15 cellular contexts compared by ENCODE assay signal in genomic region chr6:3617192-3617631, GRCh38.
DNase-seq lines count a peak whose midpoint lies in the region; TF ChIP-seq lines count a peak whose summit lies in the region.
"Had no signal": no experiment of that assay in that cellular context is flagged by ENCODE, and none has a peak within 500 bp of the region (broad histone marks: within the 10 kb centered on the region; RNA-seq: fewer than 3 reads in every experiment).

No MANE protein-coding gene starts in this region.

- H3K27ac ChIP-seq in HEK293 (ENCODE audit: extremely low read depth, low read depth, low read length) (no peak overlapping the region), ascending aorta (no peak overlapping the region)

- H3K4me1 ChIP-seq in HEK293 (ENCODE audit: control insufficient read depth, insufficient read depth, low read length) (peaks cover 30% of the 10 kb centered on the region), ascending aorta (no peaks in the 10 kb centered on the region)

- H3K9me3 ChIP-seq in HEK293 (ENCODE audit: control insufficient read depth, insufficient read depth, low read depth, low read length) (no peaks in the 10 kb centered on the region), ascending aorta (no peaks in the 10 kb centered on the region)

- H3K4me3 ChIP-seq in HEK293 (ENCODE audit: low read depth, low read length) (no peak overlapping the region), ascending aorta (no peak overlapping the region), H7 (ENCODE audit: insufficient read depth, low read depth, low read length) (no peak overlapping the region)

- no peaks in the 10 kb centered on the region for H3K36me3 ChIP-seq in HEK293 (ENCODE audit: control insufficient read depth in 2 of 2, insufficient read depth in 1 of 2, low read length in 2 of 2)
- no peaks in the 10 kb centered on the region for H3K36me3 ChIP-seq in ascending aorta
- no peaks in the 10 kb centered on the region for H3K36me3 ChIP-seq in H7 (replicated peaks; ENCODE audit: control insufficient read depth, insufficient read depth, low read length)

- POLR2A ChIA-PET in HEK293 (lab: Yijun Ruan, JAX) = no interaction called here

- peak in 2 of 3 experiments; percentile 33 to 34 for DNase-seq in NCI-H1417 (lab: John Stamatoyannopoulos, UW)
- DNase-seq in NCI-H1417 treated with DMSO at 0.1 percent for 48 hours (lab: John Stamatoyannopoulos, UW) = no peak
- DNase-seq in NCI-H69 (lab: John Stamatoyannopoulos, UW) = peak; percentile 68
- peak; percentile 10 for DNase-seq in iPS-NIHi7 (ENCODE audit: extremely low spot score)
- no peak for DNase-seq in ascending aorta (ENCODE audit: low spot score in 2 of 2)
- no peak for DNase-seq in COLO829 (ENCODE audit: low spot score)
- no peak for DNase-seq in H7
- DNase-seq: 8988T; CD8-positive, alpha-beta memory T cell; DMS153; NCI-H1436 treated with DMSO at 0.1 percent for 48 hours; NCI-H2029 treated with DMSO at 0.1 percent for 48 hours; NCI-H446; NCI-H82 had no signal

- intact Hi-C loops in ascending aorta (cut with DNase I) = no loop called here

- TF ChIP-seq CTCF in HEK293 (tag by site-specific recombination; IDR thresholded peaks at IDR 0.05) = no peak
- TF ChIP-seq CTCF in ascending aorta (IDR thresholded peaks at IDR 0.05) = no peak

- CTCF ChIA-PET in HEK293 (lab: Yijun Ruan, JAX) = no interaction called here

- H3K27me3 ChIP-seq in ascending aorta (no peaks in the 10 kb centered on the region), H7 (ENCODE audit: control insufficient read depth, insufficient read depth, low read length) (no peaks in the 10 kb centered on the region)

TF ChIP-seq in HEK293, 187 proteins besides CTCF, POLR2A, EP300 and RAD21 (continues in another document):
- TF ChIP-seq, protein P1, sequence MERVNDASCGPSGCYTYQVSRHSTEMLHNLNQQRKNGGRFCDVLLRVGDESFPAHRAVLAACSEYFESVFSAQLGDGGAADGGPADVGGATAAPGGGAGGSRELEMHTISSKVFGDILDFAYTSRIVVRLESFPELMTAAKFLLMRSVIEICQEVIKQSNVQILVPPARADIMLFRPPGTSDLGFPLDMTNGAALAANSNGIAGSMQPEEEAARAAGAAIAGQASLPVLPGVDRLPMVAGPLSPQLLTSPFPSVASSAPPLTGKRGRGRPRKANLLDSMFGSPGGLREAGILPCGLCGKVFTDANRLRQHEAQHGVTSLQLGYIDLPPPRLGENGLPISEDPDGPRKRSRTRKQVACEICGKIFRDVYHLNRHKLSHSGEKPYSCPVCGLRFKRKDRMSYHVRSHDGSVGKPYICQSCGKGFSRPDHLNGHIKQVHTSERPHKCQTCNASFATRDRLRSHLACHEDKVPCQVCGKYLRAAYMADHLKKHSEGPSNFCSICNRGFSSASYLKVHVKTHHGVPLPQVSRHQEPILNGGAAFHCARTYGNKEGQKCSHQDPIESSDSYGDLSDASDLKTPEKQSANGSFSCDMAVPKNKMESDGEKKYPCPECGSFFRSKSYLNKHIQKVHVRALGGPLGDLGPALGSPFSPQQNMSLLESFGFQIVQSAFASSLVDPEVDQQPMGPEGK (tag by site-specific recombination; IDR thresholded peaks at IDR 0.05) = no peak
- 0 out of 2 replicates have a peak, but pooled peaks have one; percentile 12 for TF ChIP-seq ZNF629 (tag by site-specific recombination; IDR thresholded peaks at IDR 0.05)
- TF ChIP-seq ZNF488 (tag by site-specific recombination; IDR thresholded peaks at IDR 0.05) = no peak
- 0 out of 2 replicates have a peak, but pooled peaks have one; percentile 31 for TF ChIP-seq HOXD13 (CRISPR knock-in tag; IDR thresholded peaks at IDR 0.05; ENCODE audit: borderline replicate concordance)
- TF ChIP-seq ZNF610 (tag by site-specific recombination; IDR thresholded peaks at IDR 0.05; ENCODE audit: borderline replicate concordance) = no peak
- TF ChIP-seq ZNF398 (tag by site-specific recombination; IDR thresholded peaks at IDR 0.05) = no peak
- no peak for TF ChIP-seq RBAK (tag by site-specific recombination; IDR thresholded peaks at IDR 0.05)
- TF ChIP-seq ZBTB8A (tag by site-specific recombination; IDR thresholded peaks at IDR 0.05) = peak; percentile 93
- peak; percentile 54 for TF ChIP-seq FEZF1 (tag by site-specific recombination; IDR thresholded peaks at IDR 0.05)
- TF ChIP-seq, protein P2, sequence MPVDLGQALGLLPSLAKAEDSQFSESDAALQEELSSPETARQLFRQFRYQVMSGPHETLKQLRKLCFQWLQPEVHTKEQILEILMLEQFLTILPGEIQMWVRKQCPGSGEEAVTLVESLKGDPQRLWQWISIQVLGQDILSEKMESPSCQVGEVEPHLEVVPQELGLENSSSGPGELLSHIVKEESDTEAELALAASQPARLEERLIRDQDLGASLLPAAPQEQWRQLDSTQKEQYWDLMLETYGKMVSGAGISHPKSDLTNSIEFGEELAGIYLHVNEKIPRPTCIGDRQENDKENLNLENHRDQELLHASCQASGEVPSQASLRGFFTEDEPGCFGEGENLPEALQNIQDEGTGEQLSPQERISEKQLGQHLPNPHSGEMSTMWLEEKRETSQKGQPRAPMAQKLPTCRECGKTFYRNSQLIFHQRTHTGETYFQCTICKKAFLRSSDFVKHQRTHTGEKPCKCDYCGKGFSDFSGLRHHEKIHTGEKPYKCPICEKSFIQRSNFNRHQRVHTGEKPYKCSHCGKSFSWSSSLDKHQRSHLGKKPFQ (tag by site-specific recombination; IDR thresholded peaks at IDR 0.05) = no peak
- TF ChIP-seq ZNF280D (tag by site-specific recombination; IDR thresholded peaks at IDR 0.05) = no peak
- TF ChIP-seq, protein P3, sequence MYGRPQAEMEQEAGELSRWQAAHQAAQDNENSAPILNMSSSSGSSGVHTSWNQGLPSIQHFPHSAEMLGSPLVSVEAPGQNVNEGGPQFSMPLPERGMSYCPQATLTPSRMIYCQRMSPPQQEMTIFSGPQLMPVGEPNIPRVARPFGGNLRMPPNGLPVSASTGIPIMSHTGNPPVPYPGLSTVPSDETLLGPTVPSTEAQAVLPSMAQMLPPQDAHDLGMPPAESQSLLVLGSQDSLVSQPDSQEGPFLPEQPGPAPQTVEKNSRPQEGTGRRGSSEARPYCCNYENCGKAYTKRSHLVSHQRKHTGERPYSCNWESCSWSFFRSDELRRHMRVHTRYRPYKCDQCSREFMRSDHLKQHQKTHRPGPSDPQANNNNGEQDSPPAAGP (tag by site-specific recombination; IDR thresholded peaks at IDR 0.05) = no peak
- 0 out of 2 replicates have a peak, but pooled peaks have one; percentile 40 for TF ChIP-seq GLI2 (tag by site-specific recombination; IDR thresholded peaks at IDR 0.05; ENCODE audit: borderline replicate concordance, low read depth)
- 0 out of 2 replicates have a peak, but pooled peaks have one; percentile 8 for TF ChIP-seq YY1 (tag by site-specific recombination; IDR thresholded peaks at IDR 0.05)
- TF ChIP-seq ZNF843 (tag by site-specific recombination; IDR thresholded peaks at IDR 0.05) = peak; percentile 87
- TF ChIP-seq ZFP69B (tag by site-specific recombination; IDR thresholded peaks at IDR 0.05) = no peak
- no peak for TF ChIP-seq ZNF658 (tag by site-specific recombination; IDR thresholded peaks at IDR 0.05)
- TF ChIP-seq ZNF837 (tag by site-specific recombination; IDR thresholded peaks at IDR 0.05) = no peak
- TF ChIP-seq ZNF768 (tag by site-specific recombination; IDR thresholded peaks at IDR 0.05) = peak; percentile 66; the same call in 1 of the 2 replicates
- TF ChIP-seq ZNF660 (tag by site-specific recombination; IDR thresholded peaks at IDR 0.05) = no peak

Comparison
In these comparisons a context has a peak if more than half of its experiments do, and no peak if none do; other contexts are left out.
1. DNase-seq: peak in NCI-H1417 (2 of 3), NCI-H69 (single experiment) and iPS-NIHi7 (single experiment); none in NCI-H1417 treated with DMSO at 0.1 percent for 48 hours (single experiment), ascending aorta (0 of 2), COLO829 (single experiment) and H7 (single experiment).